Comparison of ENCODE assay signal across 14 cellular contexts in the genomic region with DNA sequence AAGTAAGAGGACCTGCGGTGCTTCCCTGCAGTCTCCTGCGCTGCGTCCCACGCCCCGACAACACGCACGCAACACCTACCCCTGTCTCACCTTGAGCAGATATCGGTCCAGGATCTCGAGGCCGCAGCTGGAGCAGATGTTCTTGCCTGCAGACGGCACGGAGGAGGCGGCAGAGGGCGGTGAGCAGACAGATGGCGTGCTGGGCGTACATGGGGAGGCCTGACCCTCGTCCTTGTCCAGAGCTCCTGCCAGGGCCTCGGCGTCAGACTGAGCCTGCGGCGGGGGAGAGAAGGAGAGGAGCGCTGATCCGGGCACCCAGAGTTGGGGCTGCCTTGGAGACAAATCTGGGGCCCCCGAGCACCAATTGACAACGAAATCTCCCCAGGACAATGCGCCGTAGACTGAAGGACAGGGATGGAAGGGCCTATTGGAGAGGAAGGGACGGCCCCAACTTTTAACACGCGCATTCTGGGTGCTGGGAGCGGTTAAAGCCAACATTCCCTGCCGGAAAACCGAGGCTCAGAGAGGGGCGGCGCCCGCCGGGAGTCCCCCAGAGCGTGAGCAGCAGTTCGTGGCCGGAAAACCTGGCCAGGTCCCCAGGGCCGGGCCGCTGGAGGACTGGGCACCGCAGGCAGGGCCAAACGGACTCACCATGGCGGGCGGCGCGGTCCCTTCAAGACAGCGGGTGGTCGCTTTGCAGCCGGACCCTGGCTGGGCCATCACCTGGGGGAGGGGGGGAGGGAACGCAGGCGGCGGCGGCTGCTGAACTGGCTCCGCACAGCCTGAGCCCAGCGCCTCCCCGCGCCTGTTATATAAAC. TPM values are rescaled to one million over a fixed set of nuclear protein-coding genes. Genes with fewer than 3 reads are reported as not detected.
DNase-seq lines count a peak whose midpoint lies in the region; ATAC-seq and TF ChIP-seq lines count a peak whose summit lies in the region.
"Had no signal": no experiment of that assay in that cellular context is flagged by ENCODE, and none has a peak within 500 bp of the region (broad histone marks: within the 10 kb centered on the region; RNA-seq: fewer than 3 reads in every experiment).

No MANE protein-coding gene starts in this region.

- H3K9me2 ChIP-seq in PC-3 (replicated peaks; ENCODE audit: low read length), result no peaks in the 10 kb centered on the region

- no peaks in the 10 kb centered on the region for H3F3A ChIP-seq in PC-3 (ENCODE audit: low read length, unreplicated experiment)

- BruUV-seq in PC-3 (replicated peaks; lab: Mats Ljungman, UMichigan), result no TSS peak

- no peaks in the 10 kb centered on the region for H3K27me3 ChIP-seq in PC-3 (ENCODE audit: low read length)

- H3K27ac Mint-ChIP-seq in progenitor cell of endocrine pancreas, result no peak overlapping the region
- H3K27ac Mint-ChIP-seq: activated CD8-positive, alpha-beta T cell treated with anti-CD3 and anti-CD28 coated beads, Interleukin-2, amount 10 ng/mL, durations not matched to agents 7 days and 5 days; activated naive CD4-positive, alpha-beta T cell treated with anti-CD3 and anti-CD28 coated beads, Interleukin-2, amount 50 U/mL, for 72 hours; CD4-positive, alpha-beta T cell had no signal

- CTCF ChIA-PET in PC-3 (lab: Charles Lee), result no interaction called here

- H3K4me3 Mint-ChIP-seq in progenitor cell of endocrine pancreas (ENCODE audit: low read depth), result peak overlapping the region; percentile 27
- H3K4me3 Mint-ChIP-seq: CD4-positive, alpha-beta T cell had no signal

- H3K36me3 ChIP-seq in PC-3 (ENCODE audit: low read depth, low read length), result no peaks in the 10 kb centered on the region

- no peak overlapping the region for H3K9ac ChIP-seq in PC-3 (ENCODE audit: low read length)
- H3K9ac ChIP-seq: KMS-11 had no signal

- H3K4me3 ChIP-seq in PC-3 (ENCODE audit: low read length) (peak overlapping the region; percentile 71), iPS-18c (ENCODE audit: insufficient read depth, low read depth, low read length) (peak overlapping the region; percentile 40)

- peaks cover 2% of the 10 kb centered on the region for H3K36me3 Mint-ChIP-seq in progenitor cell of endocrine pancreas (ENCODE audit: insufficient read depth)
- H3K36me3 Mint-ChIP-seq: activated naive CD4-positive, alpha-beta T cell treated with anti-CD3 and anti-CD28 coated beads, Interleukin-2, amount 50 U/mL, for 72 hours had no signal

- H3K9me3 Mint-ChIP-seq in progenitor cell of endocrine pancreas (ENCODE audit: low read depth), result no peaks in the 10 kb centered on the region
- H3K9me3 Mint-ChIP-seq: activated naive CD4-positive, alpha-beta T cell treated with anti-CD3 and anti-CD28 coated beads, Interleukin-2, amount 50 U/mL, for 72 hours; CD4-positive, alpha-beta T cell had no signal

- H2AFZ ChIP-seq in PC-3 (ENCODE audit: low read length), result peak overlapping the region; percentile 86; the same call in 1 of the 2 replicates

- peak; percentile 14 for DNase-seq in GM03348 (ENCODE audit: low spot score)
- no peak for DNase-seq in PC-3
- DNase-seq in progenitor cell of endocrine pancreas (ENCODE audit: low spot score, unreplicated experiment), result no peak
- DNase-seq in DMS153 (lab: John Stamatoyannopoulos, UW), result no peak
- DNase-seq in NOMO-1 treated with dmso at 0.1 percent for 144 hours (lab: John Stamatoyannopoulos, UW; ENCODE audit: unreplicated experiment), result no peak
- no peak for DNase-seq in EL
- DNase-seq: activated CD8-positive, alpha-beta T cell treated with anti-CD3 and anti-CD28 coated beads, Interleukin-2, amount 10 ng/mL, durations not matched to agents 7 days and 5 days; CD4-positive, alpha-beta T cell; cortex of kidney; HCEC 1CT had no signal

- POLR2A ChIA-PET in PC-3 (lab: Charles Lee; ENCODE audit: unreplicated experiment), result no interaction called here

- H3K9me3 ChIP-seq in PC-3 (ENCODE audit: low read length), result no peaks in the 10 kb centered on the region
- peaks cover 8% of the 10 kb centered on the region for H3K9me3 ChIP-seq in iPS-18c (ENCODE audit: control insufficient read depth, insufficient read depth, low read length)

- no peak overlapping the region for H3K27ac ChIP-seq in PC-3 (ENCODE audit: low read length)
- H3K27ac ChIP-seq: KMS-11 had no signal

- peak overlapping the region; percentile 94 for H3K4me2 ChIP-seq in PC-3 (ENCODE audit: low read length)
- H3K4me2 ChIP-seq: KMS-11 had no signal

- H3K4me1 ChIP-seq in PC-3 (ENCODE audit: insufficient read depth, low read length), result 0 out of 2 replicates have a peak, but pooled peaks cover 5% of the 10 kb centered on the region

- no peaks in the 10 kb centered on the region for H3K79me2 ChIP-seq in PC-3 (ENCODE audit: low read length)

- ATAC-seq in PC-3, result 0 out of 2 replicates have a peak, but pooled peaks have one; percentile 16
- ATAC-seq in GM18870 (IDR thresholded peaks at IDR 0.05; ENCODE audit: unreplicated experiment), result no peak
- ATAC-seq: activated CD8-positive, alpha-beta T cell treated with anti-CD3 and anti-CD28 coated beads, Interleukin-2, amount 10 ng/mL, durations not matched to agents 7 days and 5 days; activated naive CD4-positive, alpha-beta T cell treated with anti-CD3 and anti-CD28 coated beads, Interleukin-2, amount 50 U/mL, for 72 hours had no signal

- no peak for TF ChIP-seq CTCF in PC-3 (conservative IDR thresholded peaks at IDR 0.05; ENCODE audit: low read depth, low read length)
- no peak for TF ChIP-seq CTCF in progenitor cell of endocrine pancreas (IDR thresholded peaks at IDR 0.05; ENCODE audit: unreplicated experiment)

- peaks cover 6% of the 10 kb centered on the region for H3K4me1 Mint-ChIP-seq in progenitor cell of endocrine pancreas (ENCODE audit: low read depth)

- H4K20me1 ChIP-seq in PC-3 (ENCODE audit: low read length), result no peaks in the 10 kb centered on the region

- peaks cover 59% of the 10 kb centered on the region for H3K27me3 Mint-ChIP-seq in progenitor cell of endocrine pancreas

- intact Hi-C loops in PC-3 (cut with micrococcal nuclease), result loop anchor here (5.0 kb wide), 1 partner anchor 100 kb away; no protein-coding TSS in a partner anchor

RNA-seq across cellular contexts. Expression of gene LHX6, which starts 1.8 kb away (rescaled TPM):
- total RNA-seq in PC-3 (2014; rRNA removed), result 11.1 and 16.5 TPM in 2 replicates
- 1.6 and 3.1 TPM in 2 replicates for total RNA-seq in progenitor cell of endocrine pancreas
- total RNA-seq: activated CD8-positive, alpha-beta T cell treated with anti-CD3 and anti-CD28 coated beads, Interleukin-2, amount 10 ng/mL, durations not matched to agents 7 days and 5 days; CD4-positive, alpha-beta T cell had no signal

RNA-seq across cellular contexts. Expression of gene RBM18, which starts 37.7 kb away (rescaled TPM):
- total RNA-seq in PC-3 (2014; rRNA removed), result 5.1 and 8.3 TPM in 2 replicates
- total RNA-seq in progenitor cell of endocrine pancreas, result 16.7 and 23.6 TPM in 2 replicates

RNA-seq across cellular contexts. Expression of gene MRRF, which starts 37.7 kb away (rescaled TPM):
- total RNA-seq in PC-3 (2014; rRNA removed) (27.0 and 30.2 TPM in 2 replicates), progenitor cell of endocrine pancreas (34.3 and 40.4 TPM in 2 replicates)
